12 cellular contexts compared by ENCODE assay signal in the genomic region with DNA sequence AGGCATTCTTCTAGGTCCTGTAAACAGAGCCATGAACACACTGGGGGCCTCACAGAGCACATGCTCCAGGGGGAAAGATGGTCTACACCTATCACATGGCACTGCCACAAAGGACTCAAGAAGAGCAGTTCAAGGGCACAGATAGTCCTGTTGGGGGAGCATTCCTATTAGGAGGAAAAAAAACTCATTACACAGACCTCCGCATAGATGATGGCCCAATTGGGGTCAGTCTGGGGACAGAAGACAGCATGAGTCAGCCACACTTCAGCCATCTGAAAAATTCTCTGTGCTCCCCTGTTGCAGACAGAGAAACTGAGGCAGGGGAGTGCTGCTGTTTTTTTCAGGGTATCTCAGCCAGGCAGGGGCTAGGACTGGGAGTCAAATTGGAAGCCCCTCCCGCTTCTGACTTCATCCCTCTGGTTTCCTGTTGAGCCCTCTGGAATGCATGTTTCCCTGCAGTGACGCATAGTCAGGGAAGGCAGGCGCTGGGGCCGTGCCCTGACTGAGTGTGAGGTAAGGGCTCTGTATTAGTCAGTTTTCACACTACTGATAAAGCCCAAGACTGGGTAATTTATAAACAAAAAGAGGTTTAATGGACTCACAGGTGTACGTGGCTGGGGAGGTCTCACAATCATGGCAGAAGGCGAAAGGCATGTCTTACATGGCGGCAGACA.
DNase-seq lines count a peak whose midpoint lies in the region; ATAC-seq, FAIRE-seq and TF ChIP-seq lines count a peak whose summit lies in the region.
"Had no signal": no experiment of that assay in that cellular context is flagged by ENCODE, and none has a peak within 500 bp of the region (broad histone marks: within the 10 kb centered on the region; RNA-seq: fewer than 3 reads in every experiment).

No MANE protein-coding gene starts in this region.

- peak in 1 of 2 experiments; percentile 72; a peak in 1 of 4 replicates for TF ChIP-seq EP300 in SK-N-SH (IDR thresholded peaks at IDR 0.05; ENCODE audit: borderline replicate concordance in 1 of 2, low read depth in 1 of 2, low read length in 1 of 2)

- no peaks in the 10 kb centered on the region for H3K9me3 ChIP-seq in SK-N-SH
- H3K9me3 ChIP-seq in pancreas: no peaks in the 10 kb centered on the region

- no peak for TF ChIP-seq RAD21 in SK-N-SH (IDR thresholded peaks at IDR 0.05; ENCODE audit: low read length)

- H3K36me3 ChIP-seq in SK-N-SH (replicated peaks in 1 of 2; ENCODE audit: control insufficient read depth in 1 of 2, insufficient read depth in 2 of 2, low read length in 1 of 2) (no peaks in the 10 kb centered on the region), pancreas (no peaks in the 10 kb centered on the region)

- no peak overlapping the region for H3K4me3 ChIP-seq in SK-N-SH (ENCODE audit: low read depth in 2 of 2, low read length in 1 of 2)
- H3K4me3 ChIP-seq in fibroblast of the aortic adventitia (ENCODE audit: low read depth, low read length): no peak overlapping the region
- H3K4me3 ChIP-seq in pancreas: no peak overlapping the region

- DNase-seq in EH (ENCODE audit: low read depth) (peak; percentile 96), SK-N-SH (no peak), fibroblast of the aortic adventitia (ENCODE audit: low read depth) (peak; percentile 96), pancreas (peak in 1 of 6 donors; percentile 47), SHP77 (lab: John Stamatoyannopoulos, UW) (no peak), NCI-H1694 (lab: John Stamatoyannopoulos, UW) (no peak), NCI-H2171 treated with DMSO at 0.1 percent for 48 hours (lab: John Stamatoyannopoulos, UW) (no peak)
- DNase-seq: activated CD4-positive, alpha-beta T cell treated with anti-CD3 and anti-CD28 coated beads for 1 hour; central memory CD4-positive, alpha-beta T cell; DMS153; NCI-H524 had no signal

- H4K20me1 ChIP-seq in SK-N-SH (ENCODE audit: insufficient read depth): no peaks in the 10 kb centered on the region

- 0 out of 2 replicates have a peak overlapping the region, but pooled peaks have one; percentile 4 for H2AFZ ChIP-seq in SK-N-SH (ENCODE audit: low read depth)

- intact Hi-C loops in pancreas (cut with DNase I): no loop called here

- no peaks in the 10 kb centered on the region for H3K27me3 ChIP-seq in SK-N-SH (ENCODE audit: insufficient read depth)
- no peaks in the 10 kb centered on the region for H3K27me3 ChIP-seq in pancreas

- POLR2A ChIA-PET in SK-N-SH (lab: Yijun Ruan, JAX): no interaction called here

- CTCF ChIA-PET in SK-N-SH (lab: Yijun Ruan, JAX): no interaction called here

- no peak for FAIRE-seq in pancreas (lab: Jason Lieb, UNC)

- H3K9ac ChIP-seq in SK-N-SH: peak overlapping the region; percentile 30

- peak overlapping the region; percentile 8; the same call in 1 of the 2 replicates for H3K4me2 ChIP-seq in SK-N-SH

- peaks cover 3 to 11% of the 10 kb centered on the region in 2 experiments; a peak in 3 of 4 replicates for H3K4me1 ChIP-seq in SK-N-SH (ENCODE audit: control insufficient read depth in 1 of 2, insufficient read depth in 2 of 2, low read depth in 1 of 2, low read length in 1 of 2)
- H3K4me1 ChIP-seq in pancreas: no peaks in the 10 kb centered on the region

- 36% methylated on average over 8 of the region's 8 CpGs for WGBS in SK-N-SH (ENCODE audit: low lambda C conversion rate)
- WGBS in pancreas, 2 donors: 87 to 94% methylated on average over 8 of the region's 8 CpGs

- ATAC-seq in pancreas: peak in 3 of 4 donors; percentile 23 to 66 (median 64)
- ATAC-seq in GM19351 (IDR thresholded peaks at IDR 0.05; ENCODE audit: unreplicated experiment): no peak

- peaks cover 3% of the 10 kb centered on the region for H3F3A ChIP-seq in SK-N-SH (replicated peaks; ENCODE audit: insufficient read depth)

- no peaks in the 10 kb centered on the region for H3K9me2 ChIP-seq in SK-N-SH

- no peaks in the 10 kb centered on the region for H3K79me2 ChIP-seq in SK-N-SH (ENCODE audit: insufficient read depth)

- peak overlapping the region in 1 of 2 experiments; percentile 78; a peak in 2 of 4 replicates for H3K27ac ChIP-seq in SK-N-SH (ENCODE audit: low read depth in 2 of 2, low read length in 1 of 2)
- peak overlapping the region in 1 of 4 donors; percentile 66 for H3K27ac ChIP-seq in pancreas

- TF ChIP-seq CTCF in SK-N-SH (IDR thresholded peaks at IDR 0.05): no peak
- TF ChIP-seq CTCF in fibroblast of the aortic adventitia (IDR thresholded peaks at IDR 0.05; ENCODE audit: insufficient read depth, low read length): no peak
- no peak for TF ChIP-seq CTCF in pancreas (IDR thresholded peaks at IDR 0.05)

TF ChIP-seq in SK-N-SH, 30 proteins besides CTCF, POLR2A, EP300 and RAD21 (continues in another document):
- TF ChIP-seq, protein P1, sequence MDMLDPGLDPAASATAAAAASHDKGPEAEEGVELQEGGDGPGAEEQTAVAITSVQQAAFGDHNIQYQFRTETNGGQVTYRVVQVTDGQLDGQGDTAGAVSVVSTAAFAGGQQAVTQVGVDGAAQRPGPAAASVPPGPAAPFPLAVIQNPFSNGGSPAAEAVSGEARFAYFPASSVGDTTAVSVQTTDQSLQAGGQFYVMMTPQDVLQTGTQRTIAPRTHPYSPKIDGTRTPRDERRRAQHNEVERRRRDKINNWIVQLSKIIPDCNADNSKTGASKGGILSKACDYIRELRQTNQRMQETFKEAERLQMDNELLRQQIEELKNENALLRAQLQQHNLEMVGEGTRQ (IDR thresholded peaks at IDR 0.05; ENCODE audit: borderline replicate concordance, low read depth, low read length): no peak
- TF ChIP-seq FOSL2 (IDR thresholded peaks at IDR 0.05; ENCODE audit: borderline replicate concordance, low read depth) (peak; percentile 96), FOXM1 (IDR thresholded peaks at IDR 0.05; ENCODE audit: low read depth) (no peak), NRF1 (IDR thresholded peaks at IDR 0.05; ENCODE audit: low read depth, low read length) (no peak), GABPA (IDR thresholded peaks at IDR 0.05; ENCODE audit: low read depth) (0 out of 2 replicates have a peak, but pooled peaks have one; percentile 22), POLR2AphosphoS5 (IDR thresholded peaks at IDR 0.05; ENCODE audit: low read depth, low read length) (peak; percentile 39; the same call in 1 of the 2 replicates), NFIC (IDR thresholded peaks at IDR 0.05; ENCODE audit: borderline replicate concordance) (peak; percentile 22; the same call in 1 of the 2 replicates), RCOR1 (IDR thresholded peaks at IDR 0.05; ENCODE audit: low read length) (no peak), SIN3A (IDR thresholded peaks at IDR 0.05; ENCODE audit: borderline replicate concordance, low read depth, low read length) (no peak), TEAD4 (IDR thresholded peaks at IDR 0.05; ENCODE audit: borderline replicate concordance, insufficient read depth) (peak; percentile 70; the same call in 1 of the 2 replicates), FOXJ3 (CRISPR knock-in tag; IDR thresholded peaks at IDR 0.05) (no peak)
- TF ChIP-seq, protein P2, sequence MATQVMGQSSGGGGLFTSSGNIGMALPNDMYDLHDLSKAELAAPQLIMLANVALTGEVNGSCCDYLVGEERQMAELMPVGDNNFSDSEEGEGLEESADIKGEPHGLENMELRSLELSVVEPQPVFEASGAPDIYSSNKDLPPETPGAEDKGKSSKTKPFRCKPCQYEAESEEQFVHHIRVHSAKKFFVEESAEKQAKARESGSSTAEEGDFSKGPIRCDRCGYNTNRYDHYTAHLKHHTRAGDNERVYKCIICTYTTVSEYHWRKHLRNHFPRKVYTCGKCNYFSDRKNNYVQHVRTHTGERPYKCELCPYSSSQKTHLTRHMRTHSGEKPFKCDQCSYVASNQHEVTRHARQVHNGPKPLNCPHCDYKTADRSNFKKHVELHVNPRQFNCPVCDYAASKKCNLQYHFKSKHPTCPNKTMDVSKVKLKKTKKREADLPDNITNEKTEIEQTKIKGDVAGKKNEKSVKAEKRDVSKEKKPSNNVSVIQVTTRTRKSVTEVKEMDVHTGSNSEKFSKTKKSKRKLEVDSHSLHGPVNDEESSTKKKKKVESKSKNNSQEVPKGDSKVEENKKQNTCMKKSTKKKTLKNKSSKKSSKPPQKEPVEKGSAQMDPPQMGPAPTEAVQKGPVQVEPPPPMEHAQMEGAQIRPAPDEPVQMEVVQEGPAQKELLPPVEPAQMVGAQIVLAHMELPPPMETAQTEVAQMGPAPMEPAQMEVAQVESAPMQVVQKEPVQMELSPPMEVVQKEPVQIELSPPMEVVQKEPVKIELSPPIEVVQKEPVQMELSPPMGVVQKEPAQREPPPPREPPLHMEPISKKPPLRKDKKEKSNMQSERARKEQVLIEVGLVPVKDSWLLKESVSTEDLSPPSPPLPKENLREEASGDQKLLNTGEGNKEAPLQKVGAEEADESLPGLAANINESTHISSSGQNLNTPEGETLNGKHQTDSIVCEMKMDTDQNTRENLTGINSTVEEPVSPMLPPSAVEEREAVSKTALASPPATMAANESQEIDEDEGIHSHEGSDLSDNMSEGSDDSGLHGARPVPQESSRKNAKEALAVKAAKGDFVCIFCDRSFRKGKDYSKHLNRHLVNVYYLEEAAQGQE (IDR thresholded peaks at IDR 0.05; ENCODE audit: low read depth, low read length): peak; percentile 40; the same call in 1 of the 2 replicates
- TF ChIP-seq, protein P3, sequence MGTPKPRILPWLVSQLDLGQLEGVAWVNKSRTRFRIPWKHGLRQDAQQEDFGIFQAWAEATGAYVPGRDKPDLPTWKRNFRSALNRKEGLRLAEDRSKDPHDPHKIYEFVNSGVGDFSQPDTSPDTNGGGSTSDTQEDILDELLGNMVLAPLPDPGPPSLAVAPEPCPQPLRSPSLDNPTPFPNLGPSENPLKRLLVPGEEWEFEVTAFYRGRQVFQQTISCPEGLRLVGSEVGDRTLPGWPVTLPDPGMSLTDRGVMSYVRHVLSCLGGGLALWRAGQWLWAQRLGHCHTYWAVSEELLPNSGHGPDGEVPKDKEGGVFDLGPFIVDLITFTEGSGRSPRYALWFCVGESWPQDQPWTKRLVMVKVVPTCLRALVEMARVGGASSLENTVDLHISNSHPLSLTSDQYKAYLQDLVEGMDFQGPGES (IDR thresholded peaks at IDR 0.05; ENCODE audit: low read depth, low read length): no peak
- TF ChIP-seq, protein P4, sequence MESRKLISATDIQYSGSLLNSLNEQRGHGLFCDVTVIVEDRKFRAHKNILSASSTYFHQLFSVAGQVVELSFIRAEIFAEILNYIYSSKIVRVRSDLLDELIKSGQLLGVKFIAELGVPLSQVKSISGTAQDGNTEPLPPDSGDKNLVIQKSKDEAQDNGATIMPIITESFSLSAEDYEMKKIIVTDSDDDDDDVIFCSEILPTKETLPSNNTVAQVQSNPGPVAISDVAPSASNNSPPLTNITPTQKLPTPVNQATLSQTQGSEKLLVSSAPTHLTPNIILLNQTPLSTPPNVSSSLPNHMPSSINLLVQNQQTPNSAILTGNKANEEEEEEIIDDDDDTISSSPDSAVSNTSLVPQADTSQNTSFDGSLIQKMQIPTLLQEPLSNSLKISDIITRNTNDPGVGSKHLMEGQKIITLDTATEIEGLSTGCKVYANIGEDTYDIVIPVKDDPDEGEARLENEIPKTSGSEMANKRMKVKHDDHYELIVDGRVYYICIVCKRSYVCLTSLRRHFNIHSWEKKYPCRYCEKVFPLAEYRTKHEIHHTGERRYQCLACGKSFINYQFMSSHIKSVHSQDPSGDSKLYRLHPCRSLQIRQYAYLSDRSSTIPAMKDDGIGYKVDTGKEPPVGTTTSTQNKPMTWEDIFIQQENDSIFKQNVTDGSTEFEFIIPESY (IDR thresholded peaks at IDR 0.05; ENCODE audit: borderline replicate concordance, low read depth): no peak

Comparison
In these comparisons a context has a peak if more than half of its experiments do, and no peak if none do; other contexts are left out.
1. DNase-seq: peak in EH (single experiment) and fibroblast of the aortic adventitia (single experiment); none in SK-N-SH (single experiment), SHP77 (0 of 2), NCI-H1694 (single experiment) and NCI-H2171 treated with DMSO at 0.1 percent for 48 hours (single experiment).